In genomic region chr1:46807046-46807972, GRCh38 we compare ENCODE assay signal across 1 cellular context.
TF ChIP-seq lines count a peak whose summit lies in the region.

No MANE protein-coding gene starts in this region.

TF ChIP-seq in HCT116, 20 proteins besides CTCF, POLR2A, EP300 and RAD21 (continued from another document):
- no peak for TF ChIP-seq REST (IDR thresholded peaks at IDR 0.05; ENCODE audit: low read depth)
